12 cellular contexts compared by ENCODE assay signal in genomic region chr7:74157605-74158004, GRCh38. TPM values are rescaled to one million over a fixed set of nuclear protein-coding genes. Genes with fewer than 3 reads are reported as not detected.
"Had no signal": no experiment of that assay in that cellular context is flagged by ENCODE, and none has a peak within 500 bp of the region (broad histone marks: within the 10 kb centered on the region; RNA-seq: fewer than 3 reads in every experiment).

No MANE protein-coding gene starts in this region.

- H3K4me2 ChIP-seq: GM23338 had no signal

- H3K4me1 ChIP-seq: HAP-1 had no signal

- FAIRE-seq: H1, H54 had no signal

- H3K9me3 ChIP-seq: HAP-1 had no signal

- H3K9me3 Mint-ChIP-seq: GM23338, H9, HFFc6 had no signal

- H3K27ac ChIP-seq: GM23248 had no signal

- H3K27ac Mint-ChIP-seq: GM23338, H9, HFFc6 had no signal

- ATAC-seq: GM23338, HCT116 had no signal

- H3K36me3 ChIP-seq: HAP-1 had no signal

- H3K4me3 Mint-ChIP-seq: GM23338, H9, HFFc6 had no signal

- DNase-seq: GM23248, GOT3, H7, H9, HCEC 1CT, HFFc6 had no signal

- H3K9ac ChIP-seq: GM23248 had no signal

- H3K4me1 Mint-ChIP-seq: GM23338 had no signal

- H2AFZ ChIP-seq: GM23248, GM23338 had no signal

- H3K4me3 ChIP-seq: GM23248, GM23338, HAP-1 had no signal

RNA-seq across cellular contexts. Expression of gene LAT2, which starts 52.2 kb away (rescaled TPM):
- total RNA-seq: GM23338, H4 had no signal
